In genomic region chr1:39258146-39258924, GRCh38 we compare ENCODE assay signal across 8 cellular contexts. TPM values are rescaled to one million over a fixed set of nuclear protein-coding genes. Genes with fewer than 3 reads are reported as not detected.
A peak's percentile ranks its signal among the peaks of the same experiment; 100 is the strongest.
DNase-seq lines count a peak whose midpoint lies in the region; ATAC-seq and TF ChIP-seq lines count a peak whose summit lies in the region.

No MANE protein-coding gene starts in this region.

- H3K4me1 ChIP-seq in cardiac muscle cell (ENCODE audit: low read depth): peaks cover 16% of the 10 kb centered on the region

- DNase-seq in EL: peak; percentile 72
- peak; percentile 66 for DNase-seq in NAMALWA (ENCODE audit: low spot score)
- peak; percentile 57 for DNase-seq in T follicular helper cell (ENCODE audit: low read depth)
- peak; percentile 30 for DNase-seq in activated naive CD8-positive, alpha-beta T cell treated with anti-CD3 and anti-CD28 coated beads, Interleukin-2, amount 50 U/mL, for 16 hours (ENCODE audit: low read depth, low spot score)
- DNase-seq in cardiac muscle cell (ENCODE audit: low read depth in 1 of 2, low spot score in 1 of 2): peak; percentile 74 to 76
- peak; percentile 78 for DNase-seq in putamen (ENCODE audit: low spot score)

- ATAC-seq in HG03097 (IDR thresholded peaks at IDR 0.05; ENCODE audit: low FRiP score, unreplicated experiment): no peak
- ATAC-seq in HG03139 (IDR thresholded peaks at IDR 0.05; ENCODE audit: unreplicated experiment): no peak

- no peaks in the 10 kb centered on the region for H3K9me3 ChIP-seq in cardiac muscle cell (ENCODE audit: low read depth)

- peaks cover 23% of the 10 kb centered on the region for H3K36me3 ChIP-seq in cardiac muscle cell

- TF ChIP-seq CTCF in cardiac muscle cell (IDR thresholded peaks at IDR 0.05; ENCODE audit: low read depth, low read length): peak; percentile 74

- peak overlapping the region; percentile 56 for H3K27ac ChIP-seq in cardiac muscle cell

- no peaks in the 10 kb centered on the region for H3K27me3 ChIP-seq in cardiac muscle cell

- no peak overlapping the region for H3K4me3 ChIP-seq in cardiac muscle cell

RNA-seq across cellular contexts. Expression of gene MACF1, which starts 53.8 kb away (rescaled TPM):
- 146 and 261 TPM in 2 replicates for total RNA-seq in cardiac muscle cell
- polyA plus RNA-seq in cardiac muscle cell: 80.4 and 144 TPM in 2 replicates
